Comparison of ENCODE assay signal across 25 cellular contexts in genomic region chr2:30206461-30207430, GRCh38. TPM values are rescaled to one million over a fixed set of nuclear protein-coding genes. Genes with fewer than 3 reads are reported as not detected.
DNase-seq lines count a peak whose midpoint lies in the region; ATAC-seq, FAIRE-seq and TF ChIP-seq lines count a peak whose summit lies in the region.
"Had no signal": no experiment of that assay in that cellular context is flagged by ENCODE, and none has a peak within 500 bp of the region (broad histone marks: within the 10 kb centered on the region; RNA-seq: fewer than 3 reads in every experiment).

No MANE protein-coding gene starts in this region.

- ATAC-seq in K562 = peak; percentile 58; the same call in 2 of the 3 replicates
- no peak for ATAC-seq in gastroesophageal sphincter
- ATAC-seq: activated CD8-positive, alpha-beta T cell treated with anti-CD3 and anti-CD28 coated beads, Interleukin-2, amount 10 ng/mL, durations not matched to agents 7 days and 5 days; stimulated activated effector memory CD8-positive, alpha-beta T cell treated with anti-CD3 and anti-CD28 coated beads, Interleukin-12 subunit alpha, Interleukin-12 subunit beta, amount 100 ng/mL, for 72 hours had no signal

- TF ChIP-seq POLR2A in K562 (conservative IDR thresholded peaks at IDR 0.05) (no peak), sigmoid colon (IDR thresholded peaks at IDR 0.05) (no peak), gastroesophageal sphincter (IDR thresholded peaks at IDR 0.05) (no peak)

- H3K9ac ChIP-seq in Karpas-422 (ENCODE audit: low read length) (no peak overlapping the region), K562 (ENCODE audit: insufficient read depth in 1 of 2, low read depth in 2 of 2, low read length in 2 of 2) (no peak overlapping the region)

- POLR2A ChIA-PET in K562 (lab: Yijun Ruan, JAX) = interaction anchor here (1.0 to 1.8 kb wide), 4 partner anchors 12 to 1690 kb away, joined by 3 to 7 read pairs (median 4); no protein-coding TSS in a partner anchor

- H4K20me1 ChIP-seq in Karpas-422 (ENCODE audit: insufficient read depth, low read depth, low read length) (no peaks in the 10 kb centered on the region), K562 (replicated peaks; ENCODE audit: control insufficient read depth, insufficient read depth, low read length) (no peaks in the 10 kb centered on the region)

- H2AFZ ChIP-seq in Karpas-422 (ENCODE audit: low read length) (no peak overlapping the region), K562 (ENCODE audit: low read depth, low read length) (no peak overlapping the region)

- intact Hi-C loops in K562 (cut with micrococcal nuclease) (loop anchor here (5.0 kb wide), 1 partner anchor 481 kb away; no protein-coding TSS in a partner anchor), sigmoid colon (cut with DNase I) (no loop called here)

- 27% methylated on average over 9 of the region's 9 CpGs for WGBS in K562 (ENCODE audit: insufficient coverage, low coverage, missing lambda C conversion rate)
- 81 to 87% methylated on average over 9 of the region's 9 CpGs for WGBS in sigmoid colon, 2 donors
- WGBS in gastroesophageal sphincter (ENCODE audit: low coverage in 1 of 2), 2 donors = 80 to 83% methylated on average over 6 to 8 of the region's 9 CpGs

- TF ChIP-seq RAD21 in K562 (CRISPR knock-in tag; conservative IDR thresholded peaks at IDR 0.05 in 1 of 2, IDR thresholded peaks at IDR 0.05 in 1 of 2) = no peak; a peak in 1 of 4 replicates

- no peak overlapping the region for H3K27ac ChIP-seq in Karpas-422 (ENCODE audit: low read length)
- H3K27ac ChIP-seq in K562 (ENCODE audit: extremely low read depth, low read depth, low read length) = no peak overlapping the region
- no peak overlapping the region for H3K27ac ChIP-seq in sigmoid colon
- H3K27ac ChIP-seq in effector memory CD4-positive, alpha-beta T cell (ENCODE audit: insufficient read depth, low read length, poor library complexity, severe bottlenecking) = no peak overlapping the region
- H3K27ac ChIP-seq in gastroesophageal sphincter = no peak overlapping the region
- H3K27ac ChIP-seq: epithelial cell of prostate, SJCRH30 had no signal

- H3K9me3 ChIP-seq in Karpas-422 (ENCODE audit: low read length) (no peaks in the 10 kb centered on the region), K562 (replicated peaks; ENCODE audit: control insufficient read depth, insufficient read depth, low read depth, low read length) (no peaks in the 10 kb centered on the region), sigmoid colon (no peaks in the 10 kb centered on the region), gastroesophageal sphincter (no peaks in the 10 kb centered on the region)
- no peaks in the 10 kb centered on the region for H3K9me3 ChIP-seq in effector memory CD4-positive, alpha-beta T cell (ENCODE audit: control insufficient read depth, low read length)
- H3K9me3 ChIP-seq: SJCRH30 had no signal

- H3K4me3 ChIP-seq in Karpas-422 (ENCODE audit: low read length) = no peak overlapping the region
- H3K4me3 ChIP-seq in K562 = no peak overlapping the region
- no peak overlapping the region for H3K4me3 ChIP-seq in sigmoid colon
- no peak overlapping the region for H3K4me3 ChIP-seq in effector memory CD4-positive, alpha-beta T cell (ENCODE audit: insufficient read depth, low read depth, low read length, poor library complexity, severe bottlenecking)
- no peak overlapping the region for H3K4me3 ChIP-seq in gastroesophageal sphincter
- H3K4me3 ChIP-seq: SJCRH30 had no signal

- H3K4me2 ChIP-seq in Karpas-422 (ENCODE audit: low read depth, low read length, poor library complexity, severe bottlenecking) (no peak overlapping the region), K562 (ENCODE audit: insufficient read depth, low read length) (no peak overlapping the region)

- no TSS peak for BruUV-seq in K562 (replicated peaks; lab: Mats Ljungman, UMichigan)

- H3K27me3 ChIP-seq in Karpas-422 (ENCODE audit: low read length) (no peaks in the 10 kb centered on the region), K562 (ENCODE audit: control insufficient read depth in 2 of 2, insufficient read depth in 2 of 2, low read length in 2 of 2) (no peaks in the 10 kb centered on the region), sigmoid colon (no peaks in the 10 kb centered on the region), gastroesophageal sphincter (no peaks in the 10 kb centered on the region)
- H3K27me3 ChIP-seq in effector memory CD4-positive, alpha-beta T cell (replicated peaks; ENCODE audit: control insufficient read depth, insufficient read depth, low read length, poor library complexity, severe bottlenecking) = no peaks in the 10 kb centered on the region

- no peak for FAIRE-seq in K562 (lab: Jason Lieb, UNC)
- FAIRE-seq: kidney had no signal

- H3K9me1 ChIP-seq in K562 (ENCODE audit: control insufficient read depth, insufficient read depth, low read length) = no peaks in the 10 kb centered on the region

- TF ChIP-seq CTCF in K562 (IDR thresholded peaks at IDR 0.05 in 2 of 3, conservative IDR thresholded peaks at IDR 0.05 in 1 of 3; ENCODE audit: insufficient read depth in 2 of 3, low read depth in 1 of 3, low read length in 3 of 3) (no peak), sigmoid colon (IDR thresholded peaks at IDR 0.05) (no peak), gastroesophageal sphincter (IDR thresholded peaks at IDR 0.05) (no peak)

- in situ Hi-C loops in K562 (cut with MboI) = loop anchor here (5.0 kb wide), 2 partner anchors 39 to 501 kb away; no protein-coding TSS in a partner anchor

- peak; percentile 33 for DNase-seq in NCI-H82 (lab: John Stamatoyannopoulos, UW)
- DNase-seq in NCI-H82 treated with DMSO at 0.1 percent for 48 hours (lab: John Stamatoyannopoulos, UW; ENCODE audit: unreplicated experiment) = no peak
- peak; percentile 41 for DNase-seq in Karpas-422
- DNase-seq in K562 (ENCODE audit: extremely low read depth in 1 of 4, low spot score in 3 of 4) = no peak
- peak; percentile 51 for DNase-seq in sigmoid colon
- no peak for DNase-seq in effector memory CD4-positive, alpha-beta T cell
- no peak for DNase-seq in NCI-H446 treated with DMSO at 0.1 percent for 48 hours (lab: John Stamatoyannopoulos, UW)
- DNase-seq: ACHN; activated CD8-positive, alpha-beta T cell treated with anti-CD3 and anti-CD28 coated beads, Interleukin-2, amount 10 ng/mL, durations not matched to agents 7 days and 5 days; activated naive CD4-positive, alpha-beta T cell; activated T-cell treated with anti-CD3 and anti-CD28 coated beads, Interleukin-2, amount 50 U/mL, for 1 hour; anterior cingulate cortex; CD4-positive, CD25-positive, alpha-beta regulatory T cell; DMS53; foreskin fibroblast; H7; hypothalamus; kidney; NCI-H1092 treated with DMSO at 0.1 percent for 48 hours; NCI-H2081 treated with DMSO at 0.1 percent for 48 hours; NCI-H748 treated with DMSO at 0.1 percent for 48 hours had no signal

- no peaks in the 10 kb centered on the region for H3K4me1 ChIP-seq in Karpas-422 (ENCODE audit: low read length)
- peaks cover 0 to 2% of the 10 kb centered on the region in 2 experiments; a peak in 2 of 5 replicates for H3K4me1 ChIP-seq in K562 (replicated peaks in 1 of 2; ENCODE audit: control insufficient read depth in 2 of 2, insufficient read depth in 2 of 2, low read length in 2 of 2)
- H3K4me1 ChIP-seq in sigmoid colon = peaks cover 0 to 24% (median 21%) of the 10 kb centered on the region in 4 donors
- H3K4me1 ChIP-seq in effector memory CD4-positive, alpha-beta T cell (ENCODE audit: control insufficient read depth, insufficient read depth, low read length, poor library complexity, severe bottlenecking) = peaks cover 7% of the 10 kb centered on the region
- H3K4me1 ChIP-seq in gastroesophageal sphincter = peaks cover 2 to 27% (median 4%) of the 10 kb centered on the region in 3 donors
- H3K4me1 ChIP-seq: SJCRH30 had no signal

- H3K36me3 ChIP-seq in Karpas-422 (ENCODE audit: insufficient read depth, low read length) (no peaks in the 10 kb centered on the region), K562 (ENCODE audit: control insufficient read depth, insufficient read depth, low read length) (no peaks in the 10 kb centered on the region), sigmoid colon (no peaks in the 10 kb centered on the region), gastroesophageal sphincter (no peaks in the 10 kb centered on the region)
- H3K36me3 ChIP-seq in effector memory CD4-positive, alpha-beta T cell (ENCODE audit: control insufficient read depth, insufficient read depth, low read length) = no peaks in the 10 kb centered on the region
- H3K36me3 ChIP-seq: SJCRH30 had no signal

- H3K9me2 ChIP-seq in Karpas-422 (replicated peaks; ENCODE audit: insufficient read depth, low read length) = no peaks in the 10 kb centered on the region

- TF ChIP-seq EP300 in K562 (IDR thresholded peaks at IDR 0.05; ENCODE audit: low read length) (no peak), sigmoid colon (IDR thresholded peaks at IDR 0.05) (no peak), gastroesophageal sphincter (IDR thresholded peaks at IDR 0.05) (no peak)

- CTCF ChIA-PET in K562 (lab: Yijun Ruan, JAX; ENCODE audit: low intra/inter-chr PET ratio) = interaction anchor here (0.7 to 4.0 kb wide), 3 partner anchors 42 to 501 kb away, joined by 6 to 35 read pairs (median 13); no protein-coding TSS in a partner anchor

- no peaks in the 10 kb centered on the region for H3K79me2 ChIP-seq in Karpas-422 (ENCODE audit: low read length)
- no peaks in the 10 kb centered on the region for H3K79me2 ChIP-seq in K562 (ENCODE audit: control insufficient read depth, insufficient read depth, low read length)

RNA-seq across cellular contexts. Expression of gene LBH, which starts 24.6 kb away (rescaled TPM):
- 7.1 and 17.5 TPM in 2 replicates for total RNA-seq in Karpas-422 (2014; rRNA removed; shearing (Covaris generic); ENCODE audit: low replicate concordance)
- total RNA-seq in K562 (2011; cell fraction: chromatin; rRNA removed; ENCODE audit: low replicate concordance) = 4.1 and 9.5 TPM in 2 replicates
- total RNA-seq in K562 (2011; cell fraction: nucleolus; rRNA removed) = 14.5 and 15.2 TPM in 2 replicates
- total RNA-seq in K562 (2011; cell fraction: nucleoplasm; rRNA removed) = 8.9 and 11.3 TPM in 2 replicates
- 7.4 and 23.5 TPM in 2 replicates for total RNA-seq in K562 (2014; rRNA removed)
- 5.7 and 6.0 TPM in 2 replicates for total RNA-seq in K562 (2014; rRNA removed; fragmentation: Illumina TruSeq; extraction: Trizol)
- total RNA-seq in K562 (2015; rRNA removed; fragmentation: Illumina TruSeq; extraction: Trizol) = 4.6 and 7.3 TPM in 2 replicates
- total RNA-seq in K562 (2021) = 9.5 and 12.1 TPM in 2 replicates
- 8.2 and 9.5 TPM in 2 replicates for polyA plus RNA-seq in K562 (2011; rRNA removed)
- 13.7 and 24.2 TPM in 2 replicates for polyA plus RNA-seq in K562 (2011; cell fraction: cytosol; rRNA removed)
- 4.1 and 4.6 TPM in 2 replicates for polyA plus RNA-seq in K562 (2011; cell fraction: nucleus; rRNA removed)
- 6.0 and 6.2 TPM in 2 replicates for polyA plus RNA-seq in K562 (2012)
- 8.1 TPM in 2 replicates for polyA plus RNA-seq in K562 (2014; fragmentation: Illumina TruSeq; extraction: Trizol)
- polyA plus RNA-seq in K562 (2014; fragmentation: Nextera tagmentation; extraction: Ambion mirVana) = 1 to 10 TPM; 3.1 to 5.9 TPM
- 9.4 and 13.4 TPM in 2 replicates for polyA plus RNA-seq in K562 (2014; rRNA removed)
- polyA minus RNA-seq in K562 (2011; rRNA and poly(A)+ RNA removed) = 10.9 and 13.0 TPM in 2 replicates
- 5.6 and 12.1 TPM in 2 replicates for polyA minus RNA-seq in K562 (2011; cell fraction: cytosol; rRNA and poly(A)+ RNA removed)
- 7.7 and 15.4 TPM in 2 replicates for polyA minus RNA-seq in K562 (2011; cell fraction: nucleus; rRNA and poly(A)+ RNA removed)
- 10 to 100 TPM; 11.4 to 25.0 (median 22.2) TPM for total RNA-seq in sigmoid colon
- 10 to 100 TPM in 1 of 3 donors, 1 to 10 TPM in 2; 4.2 to 51.8 (median 5.3) TPM for polyA plus RNA-seq in sigmoid colon
- 100 to 1,000 TPM in 3 of 4 donors, 10 to 100 TPM in 1; 62.3 to 509 (median 348) TPM for total RNA-seq in gastroesophageal sphincter

RNA-seq across cellular contexts. Expression of gene YPEL5, which starts 59.9 kb away (rescaled TPM):
- total RNA-seq in Karpas-422 (2014; rRNA removed; shearing (Covaris generic); ENCODE audit: low replicate concordance) = 22.8 and 54.6 TPM in 2 replicates
- 9.5 and 20.9 TPM in 2 replicates for total RNA-seq in K562 (2011; cell fraction: chromatin; rRNA removed; ENCODE audit: low replicate concordance)
- 5.9 and 6.2 TPM in 2 replicates for total RNA-seq in K562 (2011; cell fraction: nucleolus; rRNA removed)
- 13.0 and 14.9 TPM in 2 replicates for total RNA-seq in K562 (2011; cell fraction: nucleoplasm; rRNA removed)
- total RNA-seq in K562 (2014; rRNA removed) = 7.8 and 9.1 TPM in 2 replicates
- total RNA-seq in K562 (2014; rRNA removed; fragmentation: Illumina TruSeq; extraction: Trizol) = 10.3 and 13.4 TPM in 2 replicates
- total RNA-seq in K562 (2015; rRNA removed; fragmentation: Illumina TruSeq; extraction: Trizol) = 4.9 and 5.4 TPM in 2 replicates
- 12.0 and 12.3 TPM in 2 replicates for total RNA-seq in K562 (2021)
- polyA plus RNA-seq in K562 (2011; rRNA removed) = 34.4 and 37.4 TPM in 2 replicates
- 14.7 and 17.6 TPM in 2 replicates for polyA plus RNA-seq in K562 (2011; cell fraction: cytosol; rRNA removed)
- 10.9 and 20.4 TPM in 2 replicates for polyA plus RNA-seq in K562 (2011; cell fraction: nucleus; rRNA removed)
- polyA plus RNA-seq in K562 (2012) = 12.8 and 40.6 TPM in 2 replicates
- polyA plus RNA-seq in K562 (2014; fragmentation: Illumina TruSeq; extraction: Trizol) = 10.9 and 11.9 TPM in 2 replicates
- 10 to 100 TPM; 19.0 to 23.8 TPM for polyA plus RNA-seq in K562 (2014; fragmentation: Nextera tagmentation; extraction: Ambion mirVana)
- polyA plus RNA-seq in K562 (2014; rRNA removed) = 13.5 and 15.0 TPM in 2 replicates
- polyA minus RNA-seq in K562 (2011; rRNA and poly(A)+ RNA removed) = 31.6 and 33.5 TPM in 2 replicates
- polyA minus RNA-seq in K562 (2011; cell fraction: cytosol; rRNA and poly(A)+ RNA removed) = 10.4 and 11.4 TPM in 2 replicates
- 6.6 and 11.2 TPM in 2 replicates for polyA minus RNA-seq in K562 (2011; cell fraction: nucleus; rRNA and poly(A)+ RNA removed)
- 100 to 1,000 TPM; 116 to 155 (median 139) TPM for total RNA-seq in sigmoid colon
- polyA plus RNA-seq in sigmoid colon = 100 to 1,000 TPM in 1 of 3 donors, 10 to 100 TPM in 2; 36.9 to 132 (median 93.7) TPM
- total RNA-seq in gastroesophageal sphincter = 100 to 1,000 TPM; 109 to 159 (median 136) TPM

Comparison
In these comparisons a context has a peak if more than half of its experiments do, and no peak if none do; other contexts are left out.
1. DNase-seq: peak in NCI-H82 (single experiment), Karpas-422 (single experiment) and sigmoid colon (single experiment); none in NCI-H82 treated with DMSO at 0.1 percent for 48 hours (single experiment), K562 (0 of 4), effector memory CD4-positive, alpha-beta T cell (0 of 3) and NCI-H446 treated with DMSO at 0.1 percent for 48 hours (single experiment).